Comparison of ENCODE assay signal across 29 cellular contexts in genomic region chr2:227788556-227788955, GRCh38. TPM values are rescaled to one million over a fixed set of nuclear protein-coding genes. Genes with fewer than 3 reads are reported as not detected.
DNase-seq lines count a peak whose midpoint lies in the region; ATAC-seq, FAIRE-seq and TF ChIP-seq lines count a peak whose summit lies in the region.
"Had no signal": no experiment of that assay in that cellular context is flagged by ENCODE, and none has a peak within 500 bp of the region (broad histone marks: within the 10 kb centered on the region; RNA-seq: fewer than 3 reads in every experiment).

No MANE protein-coding gene starts in this region.

- H3K9me1 ChIP-seq in endothelial cell of umbilical vein (replicated peaks; ENCODE audit: control insufficient read depth, extremely low read depth, insufficient read depth, low read length): no peaks in the 10 kb centered on the region

- H3K4me3 Mint-ChIP-seq in natural killer cell: no peak overlapping the region
- H3K4me3 Mint-ChIP-seq: activated naive CD8-positive, alpha-beta T cell treated with anti-CD3 and anti-CD28 coated beads, Interleukin-2, amount 10 ng/mL, durations not matched to agents 7 days and 5 days; activated T-helper 1 cell treated with anti-CD3 and anti-CD28 coated beads, Interleukin-12 subunit alpha, Interleukin-12 subunit beta, Interleukin-2, Interleukin-4 antibody, amounts not matched to agents 30 ng/mL and 10 ng/mL and 1 ng/mL, durations not matched to agents 14 hours and 24 hours and 36 hours; CD8-positive, alpha-beta T cell had no signal

- H3K27me3 ChIP-seq in endothelial cell of umbilical vein (ENCODE audit: control insufficient read depth in 2 of 2, insufficient read depth in 2 of 2, low read length in 2 of 2): no peaks in the 10 kb centered on the region
- H3K27me3 ChIP-seq in HepG2 (ENCODE audit: control insufficient read depth in 1 of 2, insufficient read depth in 2 of 2, low read length in 2 of 2): no peaks in the 10 kb centered on the region; a peak in 1 of 5 replicates
- H3K27me3 ChIP-seq: body of pancreas, uterus had no signal

- no peaks in the 10 kb centered on the region for H3K9me3 ChIP-seq in endothelial cell of umbilical vein (replicated peaks; ENCODE audit: control insufficient read depth, insufficient read depth, low read length)
- H3K9me3 ChIP-seq in HepG2 (ENCODE audit: low read length): no peaks in the 10 kb centered on the region
- H3K9me3 ChIP-seq: body of pancreas, heart right ventricle, left ventricle myocardium inferior, mucosa of descending colon, uterus had no signal

- ATAC-seq in HepG2 (no peak), natural killer cell (no peak), HG03045 (IDR thresholded peaks at IDR 0.05; ENCODE audit: unreplicated experiment) (no peak)
- ATAC-seq: body of pancreas; CD8-positive, alpha-beta T cell; mucosa of descending colon; sciatic nerve had no signal

- H2AFZ ChIP-seq in endothelial cell of umbilical vein (ENCODE audit: low read depth, low read length) (no peak overlapping the region), HepG2 (ENCODE audit: low read length) (no peak overlapping the region)

- FAIRE-seq in endothelial cell of umbilical vein (lab: Jason Lieb, UNC): peak; percentile 81
- FAIRE-seq in HepG2 (lab: Jason Lieb, UNC): no peak

- H3K4me3 ChIP-seq in endothelial cell of umbilical vein (replicated peaks in 1 of 3; ENCODE audit: insufficient read depth in 1 of 3, low read depth in 1 of 3, low read length in 3 of 3) (no peak overlapping the region), HepG2 (replicated peaks in 1 of 3; ENCODE audit: insufficient read depth in 1 of 3, low read depth in 2 of 3, low read length in 3 of 3) (no peak overlapping the region)
- H3K4me3 ChIP-seq: body of pancreas, heart right ventricle, left ventricle myocardium inferior, mucosa of descending colon, uterus had no signal

- TF ChIP-seq POLR2A in endothelial cell of umbilical vein (IDR thresholded peaks at IDR 0.05; ENCODE audit: low read depth, low read length) (no peak), HepG2 (IDR thresholded peaks at IDR 0.05; ENCODE audit: insufficient read depth in 1 of 2, low read depth in 2 of 2, low read length in 2 of 2) (no peak)

- dilution Hi-C loops in endothelial cell of umbilical vein (cut with MboI; ENCODE audit: extremely low pct_ligation_motif_present, low sequenced_read_pairs): no loop called here

- CTCF ChIA-PET in endothelial cell of umbilical vein (lab: Charles Lee): no interaction called here
- CTCF ChIA-PET in HepG2 (lab: Yijun Ruan, JAX; ENCODE audit: low intra/inter-chr PET ratio, low total read pairs): no interaction called here

- intact Hi-C loops in endothelial cell of umbilical vein (cut with micrococcal nuclease): no loop called here
- intact Hi-C loops in HepG2 (cut with micrococcal nuclease; ENCODE audit: unreplicated experiment): no loop called here
- intact Hi-C loops in natural killer cell (cut with micrococcal nuclease): no loop called here

- H3K36me3 ChIP-seq in endothelial cell of umbilical vein (ENCODE audit: control insufficient read depth in 2 of 2, extremely low read depth in 1 of 2, insufficient read depth in 2 of 2, low read length in 2 of 2): no peaks in the 10 kb centered on the region
- H3K36me3 ChIP-seq in HepG2 (replicated peaks in 1 of 2; ENCODE audit: control insufficient read depth in 1 of 2, insufficient read depth in 2 of 2, low read length in 2 of 2): no peaks in the 10 kb centered on the region
- H3K36me3 ChIP-seq: heart right ventricle, left ventricle myocardium inferior, uterus had no signal

- 69% methylated on average over 4 of the region's 4 CpGs for WGBS in HepG2 (ENCODE audit: low lambda C conversion rate)

- TF ChIP-seq RAD21 in HepG2 (CRISPR knock-in tag; IDR thresholded peaks at IDR 0.05): no peak

- H3K36me3 Mint-ChIP-seq in natural killer cell: no peaks in the 10 kb centered on the region
- H3K36me3 Mint-ChIP-seq: CD8-positive, alpha-beta T cell had no signal

- H3K9me3 Mint-ChIP-seq in natural killer cell: peaks cover 0 to 2% of the 10 kb centered on the region in 2 donors
- H3K9me3 Mint-ChIP-seq: activated naive CD8-positive, alpha-beta T cell treated with anti-CD3 and anti-CD28 coated beads, Interleukin-2, amount 10 ng/mL, durations not matched to agents 7 days and 5 days; activated T-helper 1 cell treated with anti-CD3 and anti-CD28 coated beads, Interleukin-12 subunit alpha, Interleukin-12 subunit beta, Interleukin-2, Interleukin-4 antibody, amounts not matched to agents 30 ng/mL and 10 ng/mL and 1 ng/mL, durations not matched to agents 14 hours and 24 hours and 36 hours; CD8-positive, alpha-beta T cell had no signal

- DNase-seq in ELR (ENCODE audit: low read depth): peak; percentile 24
- DNase-seq in NCI-H226: peak; percentile 72
- peak; percentile 40 for DNase-seq in endothelial cell of umbilical vein (ENCODE audit: low read depth, low spot score)
- DNase-seq in HepG2 (ENCODE audit: low spot score): no peak
- DNase-seq in natural killer cell: no peak
- DNase-seq in DMS79 treated with DMSO at 0.1 percent for 48 hours (lab: John Stamatoyannopoulos, UW): no peak
- DNase-seq: activated naive CD8-positive, alpha-beta T cell treated with anti-CD3 and anti-CD28 coated beads, Interleukin-2, amount 10 ng/mL, durations not matched to agents 7 days and 5 days; body of pancreas; CD8-positive, alpha-beta T cell; DMS153; effector memory CD4-positive, alpha-beta T cell; GDM1; heart right ventricle; Kasumi-1; left ventricle myocardium inferior; mucosa of descending colon; NCI-H1092 treated with DMSO at 0.1 percent for 48 hours; NCI-H2029; NCI-H2227 treated with DMSO at 0.1 percent for 48 hours; NCI-H748 treated with DMSO at 0.1 percent for 48 hours; SIG-M5; stimulated activated CD4-positive, alpha-beta T cell treated with anti-CD3 and anti-CD28 coated beads, Interleukin-15, amount 100 ng/mL, for 24 hours; substantia nigra; T-helper 1 cell; uterus had no signal

- H3K4me1 ChIP-seq in endothelial cell of umbilical vein (ENCODE audit: control insufficient read depth, extremely low read depth, insufficient read depth, low read length) (peaks cover 5% of the 10 kb centered on the region), HepG2 (ENCODE audit: insufficient read depth, low read length) (peaks cover 11% of the 10 kb centered on the region)
- H3K4me1 ChIP-seq: body of pancreas, heart right ventricle, left ventricle myocardium inferior, uterus had no signal

- no peak overlapping the region for H3K27ac Mint-ChIP-seq in natural killer cell
- H3K27ac Mint-ChIP-seq: activated naive CD8-positive, alpha-beta T cell treated with anti-CD3 and anti-CD28 coated beads, Interleukin-2, amount 10 ng/mL, durations not matched to agents 7 days and 5 days; activated T-helper 1 cell treated with anti-CD3 and anti-CD28 coated beads, Interleukin-12 subunit alpha, Interleukin-12 subunit beta, Interleukin-2, Interleukin-4 antibody, amounts not matched to agents 30 ng/mL and 10 ng/mL and 1 ng/mL, durations not matched to agents 14 hours and 24 hours and 36 hours; CD8-positive, alpha-beta T cell had no signal

- H4K20me1 ChIP-seq in endothelial cell of umbilical vein (replicated peaks; ENCODE audit: control insufficient read depth, extremely low read depth, insufficient read depth, low read length): no peaks in the 10 kb centered on the region
- no peaks in the 10 kb centered on the region for H4K20me1 ChIP-seq in HepG2 (ENCODE audit: insufficient read depth, low read length)

- in situ Hi-C loops in HepG2 (cut with HindIII; ENCODE audit: extremely low pct_ligation_motif_present, low pct_unique_long_range_greater_than_20kb): no loop called here

- POLR2A ChIA-PET in endothelial cell of umbilical vein (lab: Charles Lee) (no interaction called here), HepG2 (lab: Yijun Ruan, JAX) (no interaction called here)

- H3K27ac ChIP-seq in endothelial cell of umbilical vein (ENCODE audit: insufficient read depth, low read depth, low read length) (no peak overlapping the region), HepG2 (ENCODE audit: extremely low read length, insufficient read depth, low read length) (no peak overlapping the region)
- H3K27ac ChIP-seq: body of pancreas, heart right ventricle, left ventricle myocardium inferior, uterus had no signal

- BruUV-seq in endothelial cell of umbilical vein (replicated peaks; lab: Mats Ljungman, UMichigan): no TSS peak
- BruUV-seq in HepG2 (replicated peaks; lab: Mats Ljungman, UMichigan): no TSS peak

- TF ChIP-seq CTCF in endothelial cell of umbilical vein (IDR thresholded peaks at IDR 0.05; ENCODE audit: extremely low read depth in 1 of 2, insufficient read depth in 1 of 2, low read depth in 1 of 2, low read length in 2 of 2) (no peak), HepG2 (CRISPR knock-in tag; IDR thresholded peaks at IDR 0.05) (no peak), natural killer cell (IDR thresholded peaks at IDR 0.05) (no peak)

- H3K27me3 Mint-ChIP-seq in natural killer cell (ENCODE audit: low read depth in 2 of 2): peaks cover 6 to 21% of the 10 kb centered on the region in 2 donors

- H3K9ac ChIP-seq in endothelial cell of umbilical vein (replicated peaks; ENCODE audit: extremely low read depth, insufficient read depth, low read length) (no peak overlapping the region), HepG2 (ENCODE audit: insufficient read depth, low read depth, low read length) (no peak overlapping the region)

- peaks cover 0 to 6% of the 10 kb centered on the region in 2 donors for H3K4me1 Mint-ChIP-seq in natural killer cell

- H3K79me2 ChIP-seq in endothelial cell of umbilical vein (ENCODE audit: control insufficient read depth, insufficient read depth, low read length) (no peaks in the 10 kb centered on the region), HepG2 (ENCODE audit: insufficient read depth, low read length) (no peaks in the 10 kb centered on the region)

- TF ChIP-seq EP300 in HepG2 (IDR thresholded peaks at IDR 0.05; ENCODE audit: low read depth in 2 of 2, low read length in 2 of 2) (no peak), HepG2 (CRISPR knock-in tag; IDR thresholded peaks at IDR 0.05; ENCODE audit: borderline replicate concordance) (no peak)

- H3K4me2 ChIP-seq in endothelial cell of umbilical vein (ENCODE audit: insufficient read depth, low read length) (no peak overlapping the region), HepG2 (ENCODE audit: low read depth, low read length) (no peak overlapping the region)

RNA-seq across cellular contexts. Expression of gene CCL20, which starts 25.1 kb away (rescaled TPM):
- total RNA-seq in endothelial cell of umbilical vein (0.53 TPM in 1 of 2 replicates, not detected in the other), HepG2 (2016; rRNA removed; fragmentation: Illumina TruSeq; extraction: Trizol) (136 and 223 TPM in 2 replicates), natural killer cell (1 to 10 TPM in 1 of 3 donors, not detected in 2; 2.0 TPM)
- polyA plus RNA-seq in endothelial cell of umbilical vein (0.16 and 0.32 TPM in 2 replicates), HepG2 (2011; rRNA removed) (811 and 903 TPM in 2 replicates)
- 0.15 and 0.35 TPM in 2 replicates for polyA plus RNA-seq in endothelial cell of umbilical vein (2011; cell fraction: cytosol; rRNA removed)
- polyA plus RNA-seq in endothelial cell of umbilical vein (2011; cell fraction: nucleus; rRNA removed): 0.40 TPM in 1 of 2 replicates, not detected in the other
- 0.51 and 0.55 TPM in 2 replicates for polyA plus RNA-seq in endothelial cell of umbilical vein (2012)
- polyA minus RNA-seq in endothelial cell of umbilical vein: not detected in 2 replicates
- polyA minus RNA-seq in endothelial cell of umbilical vein (2011; cell fraction: cytosol; rRNA and poly(A)+ RNA removed): 3.9 TPM
- polyA minus RNA-seq in endothelial cell of umbilical vein (2011; cell fraction: nucleus; rRNA and poly(A)+ RNA removed): not detected in 2 replicates
- total RNA-seq in HepG2 (2016; cell fraction: cytosol; rRNA removed; fragmentation: Illumina TruSeq; extraction: Trizol; ENCODE audit: low read depth): 99.9 and 112 TPM in 2 replicates
- total RNA-seq in HepG2 (2016; cell fraction: insoluble cytoplasmic fraction; rRNA removed; fragmentation: Illumina TruSeq; extraction: Trizol): 137 and 217 TPM in 2 replicates
- total RNA-seq in HepG2 (2016; cell fraction: membrane; rRNA removed; fragmentation: Illumina TruSeq; extraction: Trizol): 75.9 and 85.7 TPM in 2 replicates
- total RNA-seq in HepG2 (2016; cell fraction: nucleus; rRNA removed; fragmentation: Illumina TruSeq; extraction: Trizol): 195 and 205 TPM in 2 replicates
- 378 and 591 TPM in 2 replicates for polyA plus RNA-seq in HepG2 (2011; cell fraction: cytosol; rRNA removed)
- polyA plus RNA-seq in HepG2 (2011; cell fraction: nucleus; rRNA removed): 84.5 and 124 TPM in 2 replicates
- 780 and 797 TPM in 2 replicates for polyA plus RNA-seq in HepG2 (2012)
- 41.1 and 41.5 TPM in 2 replicates for polyA plus RNA-seq in HepG2 (2016; cell fraction: cytosol; fragmentation: Illumina TruSeq; extraction: Trizol; ENCODE audit: low read depth)
- polyA plus RNA-seq in HepG2 (2016; cell fraction: insoluble cytoplasmic fraction; fragmentation: Illumina TruSeq; extraction: Trizol; ENCODE audit: low read depth): 160 and 169 TPM in 2 replicates
- 41.7 and 42.7 TPM in 2 replicates for polyA plus RNA-seq in HepG2 (2016; cell fraction: membrane; fragmentation: Illumina TruSeq; extraction: Trizol; ENCODE audit: low read depth)
- 376 and 396 TPM in 2 replicates for polyA plus RNA-seq in HepG2 (2016; cell fraction: nucleus; fragmentation: Illumina TruSeq; extraction: Trizol; ENCODE audit: insufficient read depth, low read depth)
- 0.21 and 395 TPM in 2 replicates for polyA minus RNA-seq in HepG2 (2011; rRNA and poly(A)+ RNA removed; ENCODE audit: low replicate concordance)
- 440 and 488 TPM in 2 replicates for polyA minus RNA-seq in HepG2 (2011; cell fraction: cytosol; rRNA and poly(A)+ RNA removed)
- 142 and 223 TPM in 2 replicates for polyA minus RNA-seq in HepG2 (2011; cell fraction: nucleus; rRNA and poly(A)+ RNA removed)
- total RNA-seq: activated naive CD8-positive, alpha-beta T cell treated with anti-CD3 and anti-CD28 coated beads, Interleukin-2, amount 10 ng/mL, durations not matched to agents 7 days and 5 days; heart right ventricle; left ventricle myocardium inferior; uterus had no signal
- polyA plus RNA-seq: neural cell had no signal

RNA-seq across cellular contexts. Expression of gene SCYGR8, which starts 42.9 kb away (rescaled TPM):
- total RNA-seq in endothelial cell of umbilical vein (not detected in 2 replicates), HepG2 (2016; rRNA removed; fragmentation: Illumina TruSeq; extraction: Trizol) (not detected in 2 replicates), natural killer cell (not detected)
- polyA plus RNA-seq in endothelial cell of umbilical vein (not detected in 2 replicates), HepG2 (2011; rRNA removed) (not detected in 2 replicates)
- polyA plus RNA-seq in endothelial cell of umbilical vein (2011; cell fraction: cytosol; rRNA removed): not detected in 2 replicates
- polyA plus RNA-seq in endothelial cell of umbilical vein (2011; cell fraction: nucleus; rRNA removed): not detected in 2 replicates
- not detected in 2 replicates for polyA plus RNA-seq in endothelial cell of umbilical vein (2012)
- polyA minus RNA-seq in endothelial cell of umbilical vein: not detected in 2 replicates
- polyA minus RNA-seq in endothelial cell of umbilical vein (2011; cell fraction: cytosol; rRNA and poly(A)+ RNA removed): not detected
- polyA minus RNA-seq in endothelial cell of umbilical vein (2011; cell fraction: nucleus; rRNA and poly(A)+ RNA removed): not detected in 2 replicates
- total RNA-seq in HepG2 (2016; cell fraction: cytosol; rRNA removed; fragmentation: Illumina TruSeq; extraction: Trizol; ENCODE audit: low read depth): not detected in 2 replicates
- total RNA-seq in HepG2 (2016; cell fraction: insoluble cytoplasmic fraction; rRNA removed; fragmentation: Illumina TruSeq; extraction: Trizol): not detected in 2 replicates
- total RNA-seq in HepG2 (2016; cell fraction: membrane; rRNA removed; fragmentation: Illumina TruSeq; extraction: Trizol): not detected in 2 replicates
- not detected in 2 replicates for total RNA-seq in HepG2 (2016; cell fraction: nucleus; rRNA removed; fragmentation: Illumina TruSeq; extraction: Trizol)
- not detected in 2 replicates for polyA plus RNA-seq in HepG2 (2011; cell fraction: cytosol; rRNA removed)
- polyA plus RNA-seq in HepG2 (2011; cell fraction: nucleus; rRNA removed): not detected in 2 replicates
- polyA plus RNA-seq in HepG2 (2012): not detected in 2 replicates
- polyA plus RNA-seq in HepG2 (2016; cell fraction: cytosol; fragmentation: Illumina TruSeq; extraction: Trizol; ENCODE audit: low read depth): not detected in 2 replicates
- polyA plus RNA-seq in HepG2 (2016; cell fraction: insoluble cytoplasmic fraction; fragmentation: Illumina TruSeq; extraction: Trizol; ENCODE audit: low read depth): not detected in 2 replicates
- not detected in 2 replicates for polyA plus RNA-seq in HepG2 (2016; cell fraction: membrane; fragmentation: Illumina TruSeq; extraction: Trizol; ENCODE audit: low read depth)
- polyA plus RNA-seq in HepG2 (2016; cell fraction: nucleus; fragmentation: Illumina TruSeq; extraction: Trizol; ENCODE audit: insufficient read depth, low read depth): not detected in 2 replicates
- not detected in 2 replicates for polyA minus RNA-seq in HepG2 (2011; rRNA and poly(A)+ RNA removed; ENCODE audit: low replicate concordance)
- polyA minus RNA-seq in HepG2 (2011; cell fraction: cytosol; rRNA and poly(A)+ RNA removed): not detected in 2 replicates
- not detected in 2 replicates for polyA minus RNA-seq in HepG2 (2011; cell fraction: nucleus; rRNA and poly(A)+ RNA removed)
- total RNA-seq: activated naive CD8-positive, alpha-beta T cell treated with anti-CD3 and anti-CD28 coated beads, Interleukin-2, amount 10 ng/mL, durations not matched to agents 7 days and 5 days; activated T-helper 1 cell treated with anti-CD3 and anti-CD28 coated beads, Interleukin-12 subunit alpha, Interleukin-12 subunit beta, Interleukin-2, Interleukin-4 antibody, amounts not matched to agents 30 ng/mL and 10 ng/mL and 1 ng/mL, durations not matched to agents 14 hours and 24 hours and 36 hours; body of pancreas; CD8-positive, alpha-beta T cell; heart right ventricle; left ventricle myocardium inferior; mucosa of descending colon; sciatic nerve; uterus had no signal
- polyA plus RNA-seq: heart right ventricle, neural cell had no signal

Comparison
In these comparisons a context has a peak if more than half of its experiments do, and no peak if none do; other contexts are left out.
1. DNase-seq: peak in ELR (single experiment), NCI-H226 (single experiment) and endothelial cell of umbilical vein (single experiment); none in HepG2 (single experiment), natural killer cell (single experiment) and DMS79 treated with DMSO at 0.1 percent for 48 hours (single experiment).
2. RNA of gene CCL20, which starts 25.1 kb away (total RNA-seq): 75.9 to 223 TPM in HepG2; 2.0 TPM in natural killer cell and 0.53 TPM in endothelial cell of umbilical vein; every median in the first group is over 10 times any median in the second.